In the genomic region with DNA sequence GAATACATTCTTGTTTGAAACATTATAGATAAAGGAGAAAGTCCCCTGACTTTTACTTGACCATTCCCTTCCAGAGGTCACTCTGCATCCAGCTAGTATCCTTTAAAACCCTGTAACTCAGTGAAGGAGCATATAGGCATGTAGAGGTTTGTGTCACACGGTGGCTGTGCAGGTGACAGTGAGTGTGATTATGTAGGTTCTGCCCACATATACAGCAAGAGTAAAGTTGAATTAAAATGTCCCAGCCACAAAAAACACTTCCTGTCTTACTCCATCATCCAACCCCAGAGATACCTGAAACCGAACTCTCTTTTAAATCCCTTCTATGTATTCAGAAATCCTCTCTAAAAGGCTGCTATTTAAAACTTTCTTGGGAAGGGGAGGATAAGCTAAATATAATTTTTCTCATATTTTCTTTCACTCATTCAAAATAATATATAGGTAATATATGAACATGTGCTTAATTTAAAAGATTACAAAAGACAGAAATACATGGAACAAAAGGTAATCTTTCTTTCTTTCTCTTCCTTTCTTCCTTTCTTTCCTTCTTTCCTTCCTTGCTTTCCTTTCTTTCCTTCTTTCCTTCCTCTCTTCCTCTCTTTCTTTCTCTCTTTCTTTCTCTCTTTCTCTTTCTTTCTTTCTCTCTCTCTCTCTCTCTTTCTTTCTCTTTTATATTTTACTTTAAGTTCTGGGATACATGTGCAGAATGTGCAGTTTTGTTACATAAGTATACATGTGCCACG, we compare ENCODE assay signal across 23 cellular contexts. TPM values are rescaled to one million over a fixed set of nuclear protein-coding genes. Genes with fewer than 3 reads are reported as not detected.
DNase-seq lines count a peak whose midpoint lies in the region; ATAC-seq, FAIRE-seq and TF ChIP-seq lines count a peak whose summit lies in the region.
"Had no signal": no experiment of that assay in that cellular context is flagged by ENCODE, and none has a peak within 500 bp of the region (broad histone marks: within the 10 kb centered on the region; RNA-seq: fewer than 3 reads in every experiment).

No MANE protein-coding gene starts in this region.

- H3K4ac ChIP-seq in neuronal stem cell (ENCODE audit: low read length): no peak overlapping the region

- no peaks in the 10 kb centered on the region for H3K27me3 ChIP-seq in neuronal stem cell (ENCODE audit: control insufficient read depth in 3 of 3, insufficient read depth in 3 of 3, low read depth in 1 of 3, low read length in 3 of 3)
- H3K27me3 ChIP-seq: BLaER1 treated with 17β-estradiol and CSF1 and Interleukin-3, amounts not matched to agents 10 nM and 100 nM had no signal

- H3K14ac ChIP-seq in neuronal stem cell (ENCODE audit: low read length): no peak overlapping the region

- H3K4me1 ChIP-seq in A549 (peaks cover 78% of the 10 kb centered on the region), neuronal stem cell (ENCODE audit: control insufficient read depth in 2 of 2, insufficient read depth in 1 of 2, low read depth in 1 of 2, low read length in 2 of 2) (no peaks in the 10 kb centered on the region)

- H3K4me1 Mint-ChIP-seq in Calu3 (ENCODE audit: low read depth, unreplicated experiment): peaks cover 62% of the 10 kb centered on the region
- H3K4me1 Mint-ChIP-seq in activated CD8-positive, alpha-beta T cell treated with anti-CD3 and anti-CD28 coated beads, Interleukin-2, amount 10 ng/mL, durations not matched to agents 7 days and 5 days (ENCODE audit: low read depth): peaks cover 18% of the 10 kb centered on the region

- no peaks in the 10 kb centered on the region for H3K79me1 ChIP-seq in neuronal stem cell (ENCODE audit: low read depth, low read length)

- POLR2A ChIA-PET in A549 (lab: Yijun Ruan, JAX): no interaction called here
- POLR2A ChIA-PET in activated CD8-positive, alpha-beta T cell treated with anti-CD3 and anti-CD28 coated beads, Interleukin-2, amount 10 ng/mL, durations not matched to agents 7 days and 5 days (lab: Charles Lee): no interaction called here

- no peak overlapping the region for H4K8ac ChIP-seq in neuronal stem cell (ENCODE audit: low read depth, low read length)

- no peak overlapping the region for H3K23ac ChIP-seq in neuronal stem cell (ENCODE audit: low read depth, low read length, poor library complexity)

- no peak for FAIRE-seq in A549 (lab: Jason Lieb, UNC)
- FAIRE-seq: G401.6, GM12892 had no signal

- no peak for TF ChIP-seq POLR2A in A549 (IDR thresholded peaks at IDR 0.05; ENCODE audit: low read length)

- no peaks in the 10 kb centered on the region for H3K27me3 Mint-ChIP-seq in Calu3 (ENCODE audit: unreplicated experiment)
- peaks cover 19% of the 10 kb centered on the region for H3K27me3 Mint-ChIP-seq in activated CD8-positive, alpha-beta T cell treated with anti-CD3 and anti-CD28 coated beads, Interleukin-2, amount 10 ng/mL, durations not matched to agents 7 days and 5 days (ENCODE audit: low read depth)

- peak overlapping the region; percentile 37 for H3K27ac Mint-ChIP-seq in Calu3 (ENCODE audit: unreplicated experiment)
- no peak overlapping the region for H3K27ac Mint-ChIP-seq in activated CD8-positive, alpha-beta T cell treated with anti-CD3 and anti-CD28 coated beads, Interleukin-2, amount 10 ng/mL, durations not matched to agents 7 days and 5 days
- H3K27ac Mint-ChIP-seq: CD4-positive, alpha-beta memory T cell had no signal

- no peak overlapping the region for H3K18ac ChIP-seq in neuronal stem cell (ENCODE audit: low read length)

- no peak overlapping the region for H3K4me3 ChIP-seq in A549
- H3K4me3 ChIP-seq in neuronal stem cell (ENCODE audit: low read length in 2 of 2): no peak overlapping the region
- H3K4me3 ChIP-seq: BLaER1 treated with 17β-estradiol and CSF1 and Interleukin-3, amounts not matched to agents 10 nM and 100 nM had no signal

- H3K4me2 ChIP-seq in A549 (no peak overlapping the region), neuronal stem cell (ENCODE audit: insufficient read depth, low read length, poor library complexity, severe bottlenecking) (no peak overlapping the region)
- H3K4me2 ChIP-seq: BLaER1 treated with 17β-estradiol and CSF1 and Interleukin-3, amounts not matched to agents 10 nM and 100 nM had no signal

- 82% methylated on average over 3 of the region's 3 CpGs for WGBS in A549 (ENCODE audit: missing lambda C conversion rate)
- no CpG with 5 or more reads among the region's 3 CpGs for WGBS in neuronal stem cell (ENCODE audit: extremely low coverage in 2 of 2, insufficient read length in 2 of 2, insufficient replicate concordance in 1 of 2), 2 donors

- H3K27ac ChIP-seq in A549 (peak overlapping the region; percentile 74 to 80; a peak in 4 of 6 replicates), neuronal stem cell (replicated peaks; ENCODE audit: low read length) (no peak overlapping the region)
- H3K27ac ChIP-seq: BLaER1 treated with 17β-estradiol and CSF1 and Interleukin-3, amounts not matched to agents 10 nM and 100 nM had no signal

- no peak for TF ChIP-seq EP300 in A549 (IDR thresholded peaks at IDR 0.05)

- H3K9ac ChIP-seq in neuronal stem cell (ENCODE audit: low read depth, low read length, poor library complexity): no peak overlapping the region
- H3K9ac ChIP-seq: BLaER1 treated with 17β-estradiol and CSF1 and Interleukin-3, amounts not matched to agents 10 nM and 100 nM had no signal

- peaks cover 6% of the 10 kb centered on the region for H3K9me3 Mint-ChIP-seq in Calu3 (ENCODE audit: low read depth, unreplicated experiment)
- no peaks in the 10 kb centered on the region for H3K9me3 Mint-ChIP-seq in activated CD8-positive, alpha-beta T cell treated with anti-CD3 and anti-CD28 coated beads, Interleukin-2, amount 10 ng/mL, durations not matched to agents 7 days and 5 days (ENCODE audit: insufficient read depth)
- H3K9me3 Mint-ChIP-seq: CD4-positive, alpha-beta memory T cell had no signal

- no peak overlapping the region for H2AK5ac ChIP-seq in neuronal stem cell (ENCODE audit: low read depth, low read length)

- H2BK12ac ChIP-seq in neuronal stem cell (ENCODE audit: low read length): no peak overlapping the region

- intact Hi-C loops in Calu3 (cut with micrococcal nuclease; ENCODE audit: unreplicated experiment): no loop called here

- no peak for TF ChIP-seq RAD21 in A549 (conservative IDR thresholded peaks at IDR 0.05 in 1 of 2, IDR thresholded peaks at IDR 0.05 in 1 of 2)

- H2AFZ ChIP-seq in neuronal stem cell (ENCODE audit: low read length): peak overlapping the region; percentile 22

- no TSS peak for BruUV-seq in Calu3 (replicated peaks; lab: Mats Ljungman, UMichigan)

- DNase-seq in A549 (ENCODE audit: low read depth in 1 of 2, low spot score in 1 of 2) (no peak), Calu3 (no peak), neuronal stem cell (ENCODE audit: low spot score) (no peak), NCI-H345 treated with DMSO at 0.1 percent for 48 hours (lab: John Stamatoyannopoulos, UW; ENCODE audit: unreplicated experiment) (no peak)
- no peak for DNase-seq in activated CD8-positive, alpha-beta T cell treated with anti-CD3 and anti-CD28 coated beads, Interleukin-2, amount 10 ng/mL, durations not matched to agents 7 days and 5 days
- DNase-seq: ACHN; Caco-2; CD4-positive, alpha-beta memory T cell; GOT3; MM.1S; NCI-H1048; NCI-H1417 treated with DMSO at 0.1 percent for 48 hours; NCI-H187; NCI-H446 treated with DMSO at 0.1 percent for 48 hours; NCI-H526 treated with DMSO at 0.1 percent for 48 hours; OCI-M1; Right ventricle myocardium superior had no signal

- H4K91ac ChIP-seq in neuronal stem cell (ENCODE audit: low read depth, low read length, poor library complexity): no peak overlapping the region

- H2BK15ac ChIP-seq in neuronal stem cell (ENCODE audit: low read length): no peak overlapping the region

- H3K36me3 ChIP-seq in neuronal stem cell (replicated peaks in 1 of 2; ENCODE audit: control insufficient read depth in 2 of 2, insufficient read depth in 2 of 2, low read length in 2 of 2): no peaks in the 10 kb centered on the region
- H3K36me3 ChIP-seq: BLaER1 treated with 17β-estradiol and CSF1 and Interleukin-3, amounts not matched to agents 10 nM and 100 nM had no signal

- no peak overlapping the region for H2BK120ac ChIP-seq in neuronal stem cell (ENCODE audit: low read depth, low read length)

- H2BK5ac ChIP-seq in neuronal stem cell (ENCODE audit: low read length): no peak overlapping the region

- CTCF ChIA-PET in A549 (lab: Yijun Ruan, JAX): no interaction called here
- CTCF ChIA-PET in Calu3 (lab: Charles Lee): no interaction called here
- CTCF ChIA-PET in activated CD8-positive, alpha-beta T cell treated with anti-CD3 and anti-CD28 coated beads, Interleukin-2, amount 10 ng/mL, durations not matched to agents 7 days and 5 days (lab: Charles Lee): no interaction called here

- no peak for TF ChIP-seq CTCF in A549 (IDR thresholded peaks at IDR 0.05)
- no peak for TF ChIP-seq CTCF in Calu3 (IDR thresholded peaks at IDR 0.05; ENCODE audit: unreplicated experiment)

- H3K4me3 Mint-ChIP-seq in Calu3 (ENCODE audit: low read depth, unreplicated experiment): no peak overlapping the region
- no peak overlapping the region for H3K4me3 Mint-ChIP-seq in activated CD8-positive, alpha-beta T cell treated with anti-CD3 and anti-CD28 coated beads, Interleukin-2, amount 10 ng/mL, durations not matched to agents 7 days and 5 days
- H3K4me3 Mint-ChIP-seq: CD4-positive, alpha-beta memory T cell had no signal

- H3K9me3 ChIP-seq in A549: no peaks in the 10 kb centered on the region
- H3K9me3 ChIP-seq in neuronal stem cell (replicated peaks in 1 of 2; ENCODE audit: control insufficient read depth in 2 of 2, insufficient read depth in 1 of 2, low read depth in 1 of 2, low read length in 2 of 2): no peaks in the 10 kb centered on the region
- H3K9me3 ChIP-seq: BLaER1 treated with 17β-estradiol and CSF1 and Interleukin-3, amounts not matched to agents 10 nM and 100 nM; Caco-2 had no signal

- peaks cover 10% of the 10 kb centered on the region for H3K36me3 Mint-ChIP-seq in Calu3 (ENCODE audit: insufficient read depth, unreplicated experiment)
- H3K36me3 Mint-ChIP-seq in activated CD8-positive, alpha-beta T cell treated with anti-CD3 and anti-CD28 coated beads, Interleukin-2, amount 10 ng/mL, durations not matched to agents 7 days and 5 days (ENCODE audit: low read depth): no peaks in the 10 kb centered on the region
- H3K36me3 Mint-ChIP-seq: CD4-positive, alpha-beta memory T cell had no signal

- ATAC-seq in A549 (no peak), GM21515 (IDR thresholded peaks at IDR 0.05; ENCODE audit: unreplicated experiment) (no peak), esophagus mucosa (no peak)
- ATAC-seq in activated CD8-positive, alpha-beta T cell treated with anti-CD3 and anti-CD28 coated beads, Interleukin-2, amount 10 ng/mL, durations not matched to agents 7 days and 5 days: peak; percentile 47
- ATAC-seq: HCT116 had no signal

RNA-seq across cellular contexts. Expression of gene ACSL3, which starts 20.6 kb away (rescaled TPM):
- polyA plus RNA-seq in A549 (2011; rRNA removed) (160 and 209 TPM in 2 replicates), A549 (2017; fragmentation: RNase III; extraction: RNeasy Plus Mini Kit Qiagen cat#74134 plus additional on column Dnase treatment) (89.1 to 142 TPM (median 128 TPM) in 3 replicates)
- polyA plus RNA-seq in A549 (2012; cell fraction: cytosol; rRNA removed): 35.0 and 40.1 TPM in 2 replicates
- 48.9 and 60.2 TPM in 2 replicates for polyA plus RNA-seq in A549 (2012; cell fraction: nucleus; rRNA removed)
- polyA minus RNA-seq in A549 (2011; rRNA and poly(A)+ RNA removed): 149 and 161 TPM in 2 replicates
- total RNA-seq in Calu3 (2022) (167 and 168 TPM in 2 replicates), esophagus mucosa (125 TPM)
- total RNA-seq in activated CD8-positive, alpha-beta T cell treated with anti-CD3 and anti-CD28 coated beads, Interleukin-2, amount 10 ng/mL, durations not matched to agents 7 days and 5 days: 10 to 100 TPM; 46.5 to 54.6 TPM
- polyA plus RNA-seq in neuronal stem cell (2013, experiment 1 of 2): 64.8 TPM
- polyA plus RNA-seq in neuronal stem cell (2013, experiment 2 of 2): 66.0 TPM
